In genomic region chr15:90266061-90266431, GRCh38 we compare ENCODE assay signal across 1 cellular context.
TF ChIP-seq lines count a peak whose summit lies in the region.

No MANE protein-coding gene starts in this region.

TF ChIP-seq in HepG2, 621 proteins besides CTCF, POLR2A, EP300 and RAD21:
- no peak for TF ChIP-seq ZNF724P (CRISPR knock-in tag; IDR thresholded peaks at IDR 0.05; ENCODE audit: borderline replicate concordance)
- no peak for TF ChIP-seq ZNF263 (CRISPR knock-in tag; IDR thresholded peaks at IDR 0.05)
- no peak for TF ChIP-seq ZNF746 (CRISPR knock-in tag; IDR thresholded peaks at IDR 0.05)
- no peak for TF ChIP-seq ZNF83 (CRISPR knock-in tag; IDR thresholded peaks at IDR 0.05; ENCODE audit: borderline replicate concordance)
- TF ChIP-seq ZNF224 (CRISPR knock-in tag; IDR thresholded peaks at IDR 0.05): no peak
- no peak for TF ChIP-seq HOXA5 (CRISPR knock-in tag; IDR thresholded peaks at IDR 0.05)
- 0 out of 2 replicates have a peak, but pooled peaks have one; percentile 3 for TF ChIP-seq FOXP4 (CRISPR knock-in tag; IDR thresholded peaks at IDR 0.05)
- TF ChIP-seq PCBP1 (IDR thresholded peaks at IDR 0.05; ENCODE audit: borderline replicate concordance, low read depth, low read length): no peak
- no peak for TF ChIP-seq ZNF292 (CRISPR knock-in tag; IDR thresholded peaks at IDR 0.05; ENCODE audit: borderline replicate concordance, low read depth)
- no peak for TF ChIP-seq ZNF670 (CRISPR knock-in tag; IDR thresholded peaks at IDR 0.05; ENCODE audit: borderline replicate concordance)
- 0 out of 2 replicates have a peak, but pooled peaks have one; percentile 17 for TF ChIP-seq ZNF136 (CRISPR knock-in tag; IDR thresholded peaks at IDR 0.05; ENCODE audit: low read depth)
- TF ChIP-seq SNRNP70 (IDR thresholded peaks at IDR 0.05; ENCODE audit: low read depth, low read length): no peak
- TF ChIP-seq ZNF7 (CRISPR knock-in tag; IDR thresholded peaks at IDR 0.05): no peak
- TF ChIP-seq CREM (IDR thresholded peaks at IDR 0.05): 0 out of 2 replicates have a peak, but pooled peaks have one; percentile 12
- no peak for TF ChIP-seq CREM (CRISPR knock-in tag; IDR thresholded peaks at IDR 0.05)
- no peak for TF ChIP-seq SNAI1 (CRISPR knock-in tag; IDR thresholded peaks at IDR 0.05; ENCODE audit: borderline replicate concordance)
- TF ChIP-seq NPAS2 (CRISPR knock-in tag; IDR thresholded peaks at IDR 0.05; ENCODE audit: borderline replicate concordance): no peak
- TF ChIP-seq, protein P1, sequence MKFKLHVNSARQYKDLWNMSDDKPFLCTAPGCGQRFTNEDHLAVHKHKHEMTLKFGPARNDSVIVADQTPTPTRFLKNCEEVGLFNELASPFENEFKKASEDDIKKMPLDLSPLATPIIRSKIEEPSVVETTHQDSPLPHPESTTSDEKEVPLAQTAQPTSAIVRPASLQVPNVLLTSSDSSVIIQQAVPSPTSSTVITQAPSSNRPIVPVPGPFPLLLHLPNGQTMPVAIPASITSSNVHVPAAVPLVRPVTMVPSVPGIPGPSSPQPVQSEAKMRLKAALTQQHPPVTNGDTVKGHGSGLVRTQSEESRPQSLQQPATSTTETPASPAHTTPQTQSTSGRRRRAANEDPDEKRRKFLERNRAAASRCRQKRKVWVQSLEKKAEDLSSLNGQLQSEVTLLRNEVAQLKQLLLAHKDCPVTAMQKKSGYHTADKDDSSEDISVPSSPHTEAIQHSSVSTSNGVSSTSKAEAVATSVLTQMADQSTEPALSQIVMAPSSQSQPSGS (CRISPR knock-in tag; IDR thresholded peaks at IDR 0.05): no peak
- TF ChIP-seq AKAP8 (CRISPR knock-in tag; IDR thresholded peaks at IDR 0.05): no peak
- no peak for TF ChIP-seq REXO4 (CRISPR knock-in tag; IDR thresholded peaks at IDR 0.05; ENCODE audit: borderline replicate concordance)
- TF ChIP-seq KDM1A (CRISPR knock-in tag; IDR thresholded peaks at IDR 0.05): no peak
- no peak for TF ChIP-seq ZNF850 (CRISPR knock-in tag; conservative IDR thresholded peaks at IDR 0.05)
- no peak for TF ChIP-seq KLF12 (CRISPR knock-in tag; IDR thresholded peaks at IDR 0.05; ENCODE audit: borderline replicate concordance)
- TF ChIP-seq HMGA1 (CRISPR knock-in tag; conservative IDR thresholded peaks at IDR 0.05): no peak
- no peak for TF ChIP-seq TAF1 (CRISPR knock-in tag; IDR thresholded peaks at IDR 0.05)
- no peak for TF ChIP-seq SP140L (CRISPR knock-in tag; IDR thresholded peaks at IDR 0.05; ENCODE audit: borderline replicate concordance)
- no peak for TF ChIP-seq HNF4G (IDR thresholded peaks at IDR 0.05; ENCODE audit: borderline replicate concordance, low read depth, low read length)
- no peak for TF ChIP-seq HNF4G (CRISPR knock-in tag; IDR thresholded peaks at IDR 0.05; ENCODE audit: borderline replicate concordance, low read depth)
- no peak for TF ChIP-seq ZNF883 (CRISPR knock-in tag; IDR thresholded peaks at IDR 0.05; ENCODE audit: not compliant biosample characterization)
- peak; percentile 6 for TF ChIP-seq U2AF1 (optimal IDR thresholded peaks at IDR 0.05; ENCODE audit: low read depth, low read length)
- no peak for TF ChIP-seq ZNF781 (CRISPR knock-in tag; IDR thresholded peaks at IDR 0.05; ENCODE audit: borderline replicate concordance, not compliant biosample characterization)
- TF ChIP-seq TBX3 (IDR thresholded peaks at IDR 0.05; ENCODE audit: borderline replicate concordance): no peak
- no peak for TF ChIP-seq EED (CRISPR knock-in tag; IDR thresholded peaks at IDR 0.05)
- no peak for TF ChIP-seq PRMT3 (CRISPR knock-in tag; IDR thresholded peaks at IDR 0.05; ENCODE audit: borderline replicate concordance, low read depth)
- TF ChIP-seq ZNF430 (CRISPR knock-in tag; IDR thresholded peaks at IDR 0.05): no peak
- no peak for TF ChIP-seq ZNF616 (CRISPR knock-in tag; IDR thresholded peaks at IDR 0.05; ENCODE audit: low read depth)
- TF ChIP-seq ZNF543 (CRISPR knock-in tag; IDR thresholded peaks at IDR 0.05): no peak
- TF ChIP-seq HNRNPLL (IDR thresholded peaks at IDR 0.05; ENCODE audit: low read depth, low read length, poor library complexity, severe bottlenecking): peak; percentile 73
- TF ChIP-seq, protein P2, sequence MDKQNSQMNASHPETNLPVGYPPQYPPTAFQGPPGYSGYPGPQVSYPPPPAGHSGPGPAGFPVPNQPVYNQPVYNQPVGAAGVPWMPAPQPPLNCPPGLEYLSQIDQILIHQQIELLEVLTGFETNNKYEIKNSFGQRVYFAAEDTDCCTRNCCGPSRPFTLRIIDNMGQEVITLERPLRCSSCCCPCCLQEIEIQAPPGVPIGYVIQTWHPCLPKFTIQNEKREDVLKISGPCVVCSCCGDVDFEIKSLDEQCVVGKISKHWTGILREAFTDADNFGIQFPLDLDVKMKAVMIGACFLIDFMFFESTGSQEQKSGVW (CRISPR knock-in tag; IDR thresholded peaks at IDR 0.05; ENCODE audit: borderline replicate concordance): no peak
- TF ChIP-seq MED8 (CRISPR knock-in tag; IDR thresholded peaks at IDR 0.05; ENCODE audit: insufficient replicate concordance): no peak
- TF ChIP-seq ZNF280D (CRISPR knock-in tag; IDR thresholded peaks at IDR 0.05): no peak
- TF ChIP-seq ZKSCAN5 (CRISPR knock-in tag; IDR thresholded peaks at IDR 0.05): no peak
- no peak for TF ChIP-seq SAP130 (CRISPR knock-in tag; IDR thresholded peaks at IDR 0.05; ENCODE audit: low read depth)
